ENCODE assay signal across 10 cellular contexts in genomic region chr7:83347836-83348482, GRCh38.
DNase-seq lines count a peak whose midpoint lies in the region; FAIRE-seq and TF ChIP-seq lines count a peak whose summit lies in the region.
"Had no signal": no experiment of that assay in that cellular context is flagged by ENCODE, and none has a peak within 500 bp of the region (broad histone marks: within the 10 kb centered on the region; RNA-seq: fewer than 3 reads in every experiment).

No MANE protein-coding gene starts in this region.

- DNase-seq in H54 (ENCODE audit: insufficient read length, low spot score) (peak; percentile 20), SJCRH30 (peak; percentile 13 to 24), fibroblast of the conjunctiva (ENCODE audit: low read depth) (peak; percentile 26), skeletal muscle cell (ENCODE audit: low read depth) (peak; percentile 30), SHP77 treated with DMSO at 0.1 percent for 48 hours (lab: John Stamatoyannopoulos, UW) (no peak), activated gamma-delta T cell treated with Interleukin-2 at 50 U/mL for 16 hours (no peak)
- DNase-seq in activated CD4-positive, alpha-beta T cell treated with anti-CD3 and anti-CD28 coated beads for 1 hour, result no peak
- DNase-seq: effector CD8-positive, alpha-beta T cell; NCI-H69 had no signal

- no peaks in the 10 kb centered on the region for H3K36me3 ChIP-seq in SJCRH30

- no peak overlapping the region for H3K4me3 ChIP-seq in SJCRH30
- no peak overlapping the region for H3K4me3 ChIP-seq in skeletal muscle cell (ENCODE audit: low read depth, low read length)
- H3K4me3 ChIP-seq: K562 had no signal

- no peaks in the 10 kb centered on the region for H3K27me3 ChIP-seq in SJCRH30

- FAIRE-seq in H54 (lab: Jason Lieb, UNC), result peak; percentile 75
- FAIRE-seq: K562 had no signal

- H3K27ac ChIP-seq in SJCRH30, result no peak overlapping the region

- no peak for TF ChIP-seq POLR2A in H54 (IDR thresholded peaks at IDR 0.05; ENCODE audit: low read depth, low read length)

- peaks cover 7% of the 10 kb centered on the region; the same call in 1 of the 2 replicates for H3K9me3 ChIP-seq in SJCRH30 (replicated peaks)

- no peaks in the 10 kb centered on the region for H3K4me1 ChIP-seq in SJCRH30

Comparison
In these comparisons a context has a peak if more than half of its experiments do, and no peak if none do; other contexts are left out.
1. DNase-seq: peak in H54 (single experiment), SJCRH30 (2 of 2), fibroblast of the conjunctiva (single experiment) and skeletal muscle cell (single experiment); none in SHP77 treated with DMSO at 0.1 percent for 48 hours (single experiment), activated gamma-delta T cell treated with Interleukin-2 at 50 U/mL for 16 hours (single experiment) and activated CD4-positive, alpha-beta T cell treated with anti-CD3 and anti-CD28 coated beads for 1 hour (single experiment).